In genomic region chr9:137049544-137050449, GRCh38 we compare ENCODE assay signal across 10 cellular contexts. TPM values are rescaled to one million over a fixed set of nuclear protein-coding genes. Genes with fewer than 3 reads are reported as not detected.
DNase-seq lines count a peak whose midpoint lies in the region; ATAC-seq, FAIRE-seq and TF ChIP-seq lines count a peak whose summit lies in the region.
"Had no signal": no experiment of that assay in that cellular context is flagged by ENCODE, and none has a peak within 500 bp of the region (broad histone marks: within the 10 kb centered on the region; RNA-seq: fewer than 3 reads in every experiment).

No MANE protein-coding gene starts in this region.

- TF ChIP-seq POLR2A in HepG2 (IDR thresholded peaks at IDR 0.05; ENCODE audit: insufficient read depth in 1 of 2, low read depth in 2 of 2, low read length in 2 of 2) (no peak), stomach (IDR thresholded peaks at IDR 0.05) (no peak)

- no TSS peak for BruUV-seq in HepG2 (replicated peaks; lab: Mats Ljungman, UMichigan)

- in situ Hi-C loops in astrocyte of the cerebellum (cut with HindIII; ENCODE audit: low sequenced_read_pairs) (loop anchor here (25.0 kb wide), 1 partner anchor 262 kb away; the partner anchor contains the start of genes CCDC183 and TMEM141), HepG2 (cut with HindIII; ENCODE audit: extremely low pct_ligation_motif_present, low pct_unique_long_range_greater_than_20kb) (loop anchor here (10.0 kb wide), 1 partner anchor 275 kb away; no protein-coding TSS in a partner anchor)

- no peak overlapping the region for H2AFZ ChIP-seq in HepG2 (ENCODE audit: low read length)

- intact Hi-C loops in HepG2 (cut with micrococcal nuclease; ENCODE audit: unreplicated experiment) (no loop called here), stomach (cut with DNase I; ENCODE audit: low total_unique reads) (no loop called here)

- FAIRE-seq in HepG2 (lab: Jason Lieb, UNC) = no peak

- H4K20me1 ChIP-seq in HepG2 (ENCODE audit: insufficient read depth, low read length) = no peaks in the 10 kb centered on the region; the same call in 1 of the 2 replicates

- peak; percentile 47 for TF ChIP-seq CTCF in astrocyte of the cerebellum (IDR thresholded peaks at IDR 0.05; ENCODE audit: low read depth, low read length, missing control alignments)
- TF ChIP-seq CTCF in HepG2 (CRISPR knock-in tag; IDR thresholded peaks at IDR 0.05) = peak; percentile 81
- TF ChIP-seq CTCF in stomach (IDR thresholded peaks at IDR 0.05) = peak in 5 of 7 experiments; percentile 36 to 44 (median 40)

- H3K4me3 ChIP-seq in astrocyte of the cerebellum (ENCODE audit: low read depth, low read length) = no peak overlapping the region
- no peak overlapping the region for H3K4me3 ChIP-seq in HepG2 (replicated peaks in 1 of 3; ENCODE audit: insufficient read depth in 1 of 3, low read depth in 2 of 3, low read length in 3 of 3)
- H3K4me3 ChIP-seq in stomach = no peak overlapping the region

- no peak overlapping the region for H3K27ac ChIP-seq in HepG2 (ENCODE audit: extremely low read length, insufficient read depth, low read length)
- H3K27ac ChIP-seq in stomach = no peak overlapping the region

- H3K79me2 ChIP-seq in HepG2 (ENCODE audit: insufficient read depth, low read length) = peaks cover 7% of the 10 kb centered on the region

- POLR2A ChIA-PET in HepG2 (lab: Yijun Ruan, JAX) = no interaction called here

- peak; percentile 67 for TF ChIP-seq RAD21 in HepG2 (CRISPR knock-in tag; IDR thresholded peaks at IDR 0.05)

- no peaks in the 10 kb centered on the region for H3K9me3 ChIP-seq in HepG2 (ENCODE audit: low read length)
- no peaks in the 10 kb centered on the region for H3K9me3 ChIP-seq in stomach

- CTCF ChIA-PET in HepG2 (lab: Yijun Ruan, JAX; ENCODE audit: low intra/inter-chr PET ratio, low total read pairs) = interaction anchor here (1.4 to 2.3 kb wide), 3 partner anchors 14 to 18 kb away, joined by 5 to 12 read pairs (median 11); no protein-coding TSS in a partner anchor

- H3K9ac ChIP-seq in HepG2 (ENCODE audit: insufficient read depth, low read depth, low read length) = no peak overlapping the region

- ATAC-seq in HepG2 = peak; percentile 27
- ATAC-seq in GM21737 (IDR thresholded peaks at IDR 0.05; ENCODE audit: unreplicated experiment) = no peak
- no peak for ATAC-seq in HG03039 (IDR thresholded peaks at IDR 0.05; ENCODE audit: unreplicated experiment)

- peaks cover 3 to 11% of the 10 kb centered on the region in 2 experiments; a peak in 3 of 5 replicates for H3K27me3 ChIP-seq in HepG2 (ENCODE audit: control insufficient read depth in 1 of 2, insufficient read depth in 2 of 2, low read length in 2 of 2)
- H3K27me3 ChIP-seq in stomach = peaks cover 12 to 99% (median 70%) of the 10 kb centered on the region in 3 donors

- TF ChIP-seq EP300 in HepG2 (IDR thresholded peaks at IDR 0.05; ENCODE audit: low read depth in 2 of 2, low read length in 2 of 2) (no peak), HepG2 (CRISPR knock-in tag; IDR thresholded peaks at IDR 0.05; ENCODE audit: borderline replicate concordance) (no peak), stomach (IDR thresholded peaks at IDR 0.05) (no peak)

- 80% methylated on average over 31 of the region's 38 CpGs for WGBS in HepG2 (ENCODE audit: low lambda C conversion rate)
- WGBS in stomach, 5 donors = 36 to 56% (median 53%) methylated on average over 16 to 38 of the region's 38 CpGs

- H3K4me2 ChIP-seq in HepG2 (ENCODE audit: low read depth, low read length) = no peak overlapping the region

- H3K4me1 ChIP-seq in HepG2 (ENCODE audit: insufficient read depth, low read length) = peaks cover 26% of the 10 kb centered on the region
- H3K4me1 ChIP-seq in stomach = peaks cover 44 to 56% (median 56%) of the 10 kb centered on the region in 4 donors

- H3K36me3 ChIP-seq in HepG2 (replicated peaks in 1 of 2; ENCODE audit: control insufficient read depth in 1 of 2, insufficient read depth in 2 of 2, low read length in 2 of 2) = no peaks in the 10 kb centered on the region
- no peaks in the 10 kb centered on the region for H3K36me3 ChIP-seq in stomach

- DNase-seq in COLO829 (ENCODE audit: low spot score) = peak; percentile 59
- DNase-seq in HuH-7.5 (ENCODE audit: low spot score) = peak; percentile 94
- DNase-seq in RPMI8226 = peak; percentile 86
- DNase-seq in astrocyte of the cerebellum (ENCODE audit: low read depth) = no peak
- no peak for DNase-seq in HepG2 (ENCODE audit: low spot score)
- DNase-seq in stomach = peak; percentile 84

RNA-seq across cellular contexts. Expression of gene NPDC1, which starts 3.8 kb away (rescaled TPM):
- 0.63 and 0.84 TPM in 2 replicates for total RNA-seq in HepG2 (2016; rRNA removed; fragmentation: Illumina TruSeq; extraction: Trizol)
- 1.2 TPM in 1 of 2 replicates, not detected in the other for total RNA-seq in HepG2 (2016; cell fraction: cytosol; rRNA removed; fragmentation: Illumina TruSeq; extraction: Trizol; ENCODE audit: low read depth)
- 0.65 and 1.7 TPM in 2 replicates for total RNA-seq in HepG2 (2016; cell fraction: insoluble cytoplasmic fraction; rRNA removed; fragmentation: Illumina TruSeq; extraction: Trizol)
- total RNA-seq in HepG2 (2016; cell fraction: membrane; rRNA removed; fragmentation: Illumina TruSeq; extraction: Trizol) = 0.59 and 0.79 TPM in 2 replicates
- 2.7 and 4.8 TPM in 2 replicates for total RNA-seq in HepG2 (2016; cell fraction: nucleus; rRNA removed; fragmentation: Illumina TruSeq; extraction: Trizol)
- 5.4 and 7.0 TPM in 2 replicates for polyA plus RNA-seq in HepG2 (2011; rRNA removed)
- polyA plus RNA-seq in HepG2 (2011; cell fraction: cytosol; rRNA removed) = 1.7 and 3.4 TPM in 2 replicates
- polyA plus RNA-seq in HepG2 (2011; cell fraction: nucleus; rRNA removed) = 93.3 and 114 TPM in 2 replicates
- polyA plus RNA-seq in HepG2 (2012) = 4.5 and 8.4 TPM in 2 replicates
- polyA plus RNA-seq in HepG2 (2016; cell fraction: cytosol; fragmentation: Illumina TruSeq; extraction: Trizol; ENCODE audit: low read depth) = 1.00 and 1.1 TPM in 2 replicates
- 0.67 and 1.8 TPM in 2 replicates for polyA plus RNA-seq in HepG2 (2016; cell fraction: insoluble cytoplasmic fraction; fragmentation: Illumina TruSeq; extraction: Trizol; ENCODE audit: low read depth)
- 1.1 and 1.5 TPM in 2 replicates for polyA plus RNA-seq in HepG2 (2016; cell fraction: membrane; fragmentation: Illumina TruSeq; extraction: Trizol; ENCODE audit: low read depth)
- 9.8 and 12.2 TPM in 2 replicates for polyA plus RNA-seq in HepG2 (2016; cell fraction: nucleus; fragmentation: Illumina TruSeq; extraction: Trizol; ENCODE audit: insufficient read depth, low read depth)
- 1.9 and 12.5 TPM in 2 replicates for polyA minus RNA-seq in HepG2 (2011; rRNA and poly(A)+ RNA removed; ENCODE audit: low replicate concordance)
- polyA minus RNA-seq in HepG2 (2011; cell fraction: cytosol; rRNA and poly(A)+ RNA removed) = 2.9 and 3.0 TPM in 2 replicates
- 3.9 and 4.2 TPM in 2 replicates for polyA minus RNA-seq in HepG2 (2011; cell fraction: nucleus; rRNA and poly(A)+ RNA removed)
- total RNA-seq in stomach = 100 to 1,000 TPM in 4 of 5 donors, 10 to 100 TPM in 1; 20.0 to 276 (median 189) TPM
- 100 to 1,000 TPM; 104 to 186 (median 115) TPM for polyA plus RNA-seq in stomach

RNA-seq across cellular contexts. Expression of gene ENTPD2, which starts 4.1 kb away (rescaled TPM):
- total RNA-seq in HepG2 (2016; rRNA removed; fragmentation: Illumina TruSeq; extraction: Trizol) (0.87 and 0.95 TPM in 2 replicates), stomach (10 to 100 TPM in 1 of 5 donors, 1 to 10 TPM in 3, not detected in 1; 2.2 to 11.3 (median 6.7) TPM)
- total RNA-seq in HepG2 (2016; cell fraction: cytosol; rRNA removed; fragmentation: Illumina TruSeq; extraction: Trizol; ENCODE audit: low read depth) = 0.61 and 0.88 TPM in 2 replicates
- total RNA-seq in HepG2 (2016; cell fraction: insoluble cytoplasmic fraction; rRNA removed; fragmentation: Illumina TruSeq; extraction: Trizol) = 0.74 and 0.82 TPM in 2 replicates
- 0.69 and 0.71 TPM in 2 replicates for total RNA-seq in HepG2 (2016; cell fraction: membrane; rRNA removed; fragmentation: Illumina TruSeq; extraction: Trizol)
- total RNA-seq in HepG2 (2016; cell fraction: nucleus; rRNA removed; fragmentation: Illumina TruSeq; extraction: Trizol) = 3.4 and 3.6 TPM in 2 replicates
- polyA plus RNA-seq in HepG2 (2011; rRNA removed) (3.2 and 4.1 TPM in 2 replicates), stomach (1 to 10 TPM; 2.0 to 4.8 (median 2.9) TPM)
- polyA plus RNA-seq in HepG2 (2011; cell fraction: cytosol; rRNA removed) = 2.1 and 3.2 TPM in 2 replicates
- 41.8 and 49.4 TPM in 2 replicates for polyA plus RNA-seq in HepG2 (2011; cell fraction: nucleus; rRNA removed)
- 21.3 and 23.9 TPM in 2 replicates for polyA plus RNA-seq in HepG2 (2012)
- polyA plus RNA-seq in HepG2 (2016; cell fraction: cytosol; fragmentation: Illumina TruSeq; extraction: Trizol; ENCODE audit: low read depth) = 1.5 and 1.8 TPM in 2 replicates
- polyA plus RNA-seq in HepG2 (2016; cell fraction: insoluble cytoplasmic fraction; fragmentation: Illumina TruSeq; extraction: Trizol; ENCODE audit: low read depth) = 2.3 and 2.8 TPM in 2 replicates
- polyA plus RNA-seq in HepG2 (2016; cell fraction: membrane; fragmentation: Illumina TruSeq; extraction: Trizol; ENCODE audit: low read depth) = 2.2 and 2.6 TPM in 2 replicates
- polyA plus RNA-seq in HepG2 (2016; cell fraction: nucleus; fragmentation: Illumina TruSeq; extraction: Trizol; ENCODE audit: insufficient read depth, low read depth) = 12.9 and 17.3 TPM in 2 replicates
- 8.8 TPM in 1 of 2 replicates, not detected in the other for polyA minus RNA-seq in HepG2 (2011; rRNA and poly(A)+ RNA removed; ENCODE audit: low replicate concordance)
- polyA minus RNA-seq in HepG2 (2011; cell fraction: cytosol; rRNA and poly(A)+ RNA removed) = 9.0 and 9.2 TPM in 2 replicates
- 5.5 and 6.4 TPM in 2 replicates for polyA minus RNA-seq in HepG2 (2011; cell fraction: nucleus; rRNA and poly(A)+ RNA removed)
- total RNA-seq: LHCN-M2 had no signal
- polyA plus RNA-seq: immature natural killer cell had no signal

RNA-seq across cellular contexts. Expression of gene FUT7, which starts 17.9 kb away (rescaled TPM):
- total RNA-seq in HepG2 (2016; rRNA removed; fragmentation: Illumina TruSeq; extraction: Trizol) (not detected in 2 replicates), stomach (1 to 10 TPM in 1 of 5 donors, under 1 TPM in 1, not detected in 3; 0.37 to 3.9 TPM)
- total RNA-seq in HepG2 (2016; cell fraction: cytosol; rRNA removed; fragmentation: Illumina TruSeq; extraction: Trizol; ENCODE audit: low read depth) = not detected in 2 replicates
- not detected in 2 replicates for total RNA-seq in HepG2 (2016; cell fraction: insoluble cytoplasmic fraction; rRNA removed; fragmentation: Illumina TruSeq; extraction: Trizol)
- total RNA-seq in HepG2 (2016; cell fraction: membrane; rRNA removed; fragmentation: Illumina TruSeq; extraction: Trizol) = not detected in 2 replicates
- total RNA-seq in HepG2 (2016; cell fraction: nucleus; rRNA removed; fragmentation: Illumina TruSeq; extraction: Trizol) = not detected in 2 replicates
- polyA plus RNA-seq in HepG2 (2011; rRNA removed) (0.05 TPM in 1 of 2 replicates, not detected in the other), stomach (under 1 TPM in 2 of 3 donors, not detected in 1; 0.23 to 0.50 TPM)
- 0.05 TPM in 1 of 2 replicates, not detected in the other for polyA plus RNA-seq in HepG2 (2011; cell fraction: cytosol; rRNA removed)
- polyA plus RNA-seq in HepG2 (2011; cell fraction: nucleus; rRNA removed) = not detected in 2 replicates
- not detected in 2 replicates for polyA plus RNA-seq in HepG2 (2012)
- not detected in 2 replicates for polyA plus RNA-seq in HepG2 (2016; cell fraction: cytosol; fragmentation: Illumina TruSeq; extraction: Trizol; ENCODE audit: low read depth)
- not detected in 2 replicates for polyA plus RNA-seq in HepG2 (2016; cell fraction: insoluble cytoplasmic fraction; fragmentation: Illumina TruSeq; extraction: Trizol; ENCODE audit: low read depth)
- not detected in 2 replicates for polyA plus RNA-seq in HepG2 (2016; cell fraction: membrane; fragmentation: Illumina TruSeq; extraction: Trizol; ENCODE audit: low read depth)
- not detected in 2 replicates for polyA plus RNA-seq in HepG2 (2016; cell fraction: nucleus; fragmentation: Illumina TruSeq; extraction: Trizol; ENCODE audit: insufficient read depth, low read depth)
- 0.07 TPM in 1 of 2 replicates, not detected in the other for polyA minus RNA-seq in HepG2 (2011; rRNA and poly(A)+ RNA removed; ENCODE audit: low replicate concordance)
- polyA minus RNA-seq in HepG2 (2011; cell fraction: cytosol; rRNA and poly(A)+ RNA removed) = not detected in 2 replicates
- polyA minus RNA-seq in HepG2 (2011; cell fraction: nucleus; rRNA and poly(A)+ RNA removed) = not detected in 2 replicates
- total RNA-seq: LHCN-M2 had no signal

RNA-seq across cellular contexts. Expression of gene SAPCD2, which starts 20.6 kb away (rescaled TPM):
- total RNA-seq in HepG2 (2016; rRNA removed; fragmentation: Illumina TruSeq; extraction: Trizol) = 35.9 and 42.8 TPM in 2 replicates
- 7.0 and 7.1 TPM in 2 replicates for total RNA-seq in HepG2 (2016; cell fraction: cytosol; rRNA removed; fragmentation: Illumina TruSeq; extraction: Trizol; ENCODE audit: low read depth)
- total RNA-seq in HepG2 (2016; cell fraction: insoluble cytoplasmic fraction; rRNA removed; fragmentation: Illumina TruSeq; extraction: Trizol) = 34.9 and 42.2 TPM in 2 replicates
- 29.9 and 31.6 TPM in 2 replicates for total RNA-seq in HepG2 (2016; cell fraction: membrane; rRNA removed; fragmentation: Illumina TruSeq; extraction: Trizol)
- total RNA-seq in HepG2 (2016; cell fraction: nucleus; rRNA removed; fragmentation: Illumina TruSeq; extraction: Trizol) = 23.7 and 28.1 TPM in 2 replicates
- 18.7 and 21.9 TPM in 2 replicates for polyA plus RNA-seq in HepG2 (2011; rRNA removed)
- 16.4 and 40.1 TPM in 2 replicates for polyA plus RNA-seq in HepG2 (2011; cell fraction: cytosol; rRNA removed)
- 28.3 and 52.1 TPM in 2 replicates for polyA plus RNA-seq in HepG2 (2011; cell fraction: nucleus; rRNA removed)
- polyA plus RNA-seq in HepG2 (2012) = 12.0 and 19.0 TPM in 2 replicates
- 6.8 and 7.6 TPM in 2 replicates for polyA plus RNA-seq in HepG2 (2016; cell fraction: cytosol; fragmentation: Illumina TruSeq; extraction: Trizol; ENCODE audit: low read depth)
- polyA plus RNA-seq in HepG2 (2016; cell fraction: insoluble cytoplasmic fraction; fragmentation: Illumina TruSeq; extraction: Trizol; ENCODE audit: low read depth) = 33.9 and 39.2 TPM in 2 replicates
- polyA plus RNA-seq in HepG2 (2016; cell fraction: membrane; fragmentation: Illumina TruSeq; extraction: Trizol; ENCODE audit: low read depth) = 23.3 and 27.0 TPM in 2 replicates
- polyA plus RNA-seq in HepG2 (2016; cell fraction: nucleus; fragmentation: Illumina TruSeq; extraction: Trizol; ENCODE audit: insufficient read depth, low read depth) = 44.9 and 46.9 TPM in 2 replicates
- polyA minus RNA-seq in HepG2 (2011; rRNA and poly(A)+ RNA removed; ENCODE audit: low replicate concordance) = 38.7 and 55.4 TPM in 2 replicates
- 18.6 and 32.8 TPM in 2 replicates for polyA minus RNA-seq in HepG2 (2011; cell fraction: cytosol; rRNA and poly(A)+ RNA removed)
- polyA minus RNA-seq in HepG2 (2011; cell fraction: nucleus; rRNA and poly(A)+ RNA removed) = 7.3 and 8.6 TPM in 2 replicates
- total RNA-seq in stomach = 10 to 100 TPM in 1 of 5 donors, 1 to 10 TPM in 3, not detected in 1; 2.9 to 84.9 (median 4.4) TPM
- 1 to 10 TPM; 1.7 to 5.0 (median 3.8) TPM for polyA plus RNA-seq in stomach

RNA-seq across cellular contexts. Expression of gene ABCA2, which starts 21.8 kb away (rescaled TPM):
- total RNA-seq in HepG2 (2016; rRNA removed; fragmentation: Illumina TruSeq; extraction: Trizol) (0.72 and 2.9 TPM in 2 replicates), stomach (100 to 1,000 TPM in 1 of 5 donors, 10 to 100 TPM in 3, 1 to 10 TPM in 1; 7.3 to 385 (median 72.8) TPM)
- 0.35 and 1.1 TPM in 2 replicates for total RNA-seq in HepG2 (2016; cell fraction: cytosol; rRNA removed; fragmentation: Illumina TruSeq; extraction: Trizol; ENCODE audit: low read depth)
- 1.1 and 2.6 TPM in 2 replicates for total RNA-seq in HepG2 (2016; cell fraction: insoluble cytoplasmic fraction; rRNA removed; fragmentation: Illumina TruSeq; extraction: Trizol)
- 0.96 and 1.1 TPM in 2 replicates for total RNA-seq in HepG2 (2016; cell fraction: membrane; rRNA removed; fragmentation: Illumina TruSeq; extraction: Trizol)
- 5.7 and 7.0 TPM in 2 replicates for total RNA-seq in HepG2 (2016; cell fraction: nucleus; rRNA removed; fragmentation: Illumina TruSeq; extraction: Trizol)
- polyA plus RNA-seq in HepG2 (2011; rRNA removed) (19.2 and 21.0 TPM in 2 replicates), stomach (10 to 100 TPM in 2 of 3 donors, 1 to 10 TPM in 1; 9.3 to 25.5 (median 24.4) TPM)
- 8.6 and 13.3 TPM in 2 replicates for polyA plus RNA-seq in HepG2 (2011; cell fraction: cytosol; rRNA removed)
- 246 and 388 TPM in 2 replicates for polyA plus RNA-seq in HepG2 (2011; cell fraction: nucleus; rRNA removed)
- polyA plus RNA-seq in HepG2 (2012) = 22.2 and 22.7 TPM in 2 replicates
- 0.33 and 0.37 TPM in 2 replicates for polyA plus RNA-seq in HepG2 (2016; cell fraction: cytosol; fragmentation: Illumina TruSeq; extraction: Trizol; ENCODE audit: low read depth)
- polyA plus RNA-seq in HepG2 (2016; cell fraction: insoluble cytoplasmic fraction; fragmentation: Illumina TruSeq; extraction: Trizol; ENCODE audit: low read depth) = 0.39 and 1.4 TPM in 2 replicates
- polyA plus RNA-seq in HepG2 (2016; cell fraction: membrane; fragmentation: Illumina TruSeq; extraction: Trizol; ENCODE audit: low read depth) = 0.64 and 0.73 TPM in 2 replicates
- 15.6 and 16.5 TPM in 2 replicates for polyA plus RNA-seq in HepG2 (2016; cell fraction: nucleus; fragmentation: Illumina TruSeq; extraction: Trizol; ENCODE audit: insufficient read depth, low read depth)
- polyA minus RNA-seq in HepG2 (2011; rRNA and poly(A)+ RNA removed; ENCODE audit: low replicate concordance) = 35.7 and 56.6 TPM in 2 replicates
- polyA minus RNA-seq in HepG2 (2011; cell fraction: cytosol; rRNA and poly(A)+ RNA removed) = 7.6 and 10.1 TPM in 2 replicates
- 20.8 and 28.6 TPM in 2 replicates for polyA minus RNA-seq in HepG2 (2011; cell fraction: nucleus; rRNA and poly(A)+ RNA removed)

Comparison
In these comparisons a context has a peak if more than half of its experiments do, and no peak if none do; other contexts are left out.
1. DNase-seq: peak in COLO829 (single experiment), HuH-7.5 (single experiment), RPMI8226 (single experiment) and stomach (single experiment); none in astrocyte of the cerebellum (single experiment) and HepG2 (single experiment).
2. Peak in every context shown above with its lines, with median percentiles within 50 percentile points of each other: CTCF ChIP-seq.